Comparison of ENCODE assay signal across 1 cellular context in the genomic region with DNA sequence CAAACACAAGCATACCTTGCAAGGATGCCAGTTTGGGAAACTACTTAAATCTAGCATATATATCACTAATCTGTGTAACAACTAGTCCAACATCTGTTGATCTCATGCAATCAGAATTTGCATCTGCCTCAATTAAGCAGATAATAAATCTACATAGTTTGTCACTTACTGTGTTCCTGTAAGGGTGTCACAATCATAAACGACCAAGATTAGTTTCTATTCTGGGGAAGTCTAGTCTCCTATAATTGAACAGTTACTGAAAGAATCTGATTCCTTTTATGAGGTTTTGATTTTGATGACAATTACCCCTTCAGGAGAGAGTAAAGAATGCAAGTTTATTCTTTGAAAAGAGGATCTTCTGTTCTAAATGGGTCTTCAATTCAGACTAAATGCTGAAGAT.
TF ChIP-seq lines count a peak whose summit lies in the region.

No MANE protein-coding gene starts in this region.

TF ChIP-seq in SK-N-SH treated with all-trans-retinoic acid at 6 μM for 48 hours, 23 proteins besides CTCF, POLR2A, EP300 and RAD21 (continued from another document):
- TF ChIP-seq CSRNP3 (CRISPR knock-in tag; IDR thresholded peaks at IDR 0.05) = no peak
- TF ChIP-seq ESRRG (CRISPR knock-in tag; IDR thresholded peaks at IDR 0.05) = no peak
- no peak for TF ChIP-seq RARB (CRISPR knock-in tag; IDR thresholded peaks at IDR 0.05)
- no peak for TF ChIP-seq TCF4 (CRISPR knock-in tag; IDR thresholded peaks at IDR 0.05; ENCODE audit: borderline replicate concordance)
- TF ChIP-seq ISL1 (CRISPR knock-in tag; IDR thresholded peaks at IDR 0.05) = no peak
- TF ChIP-seq, protein P1, sequence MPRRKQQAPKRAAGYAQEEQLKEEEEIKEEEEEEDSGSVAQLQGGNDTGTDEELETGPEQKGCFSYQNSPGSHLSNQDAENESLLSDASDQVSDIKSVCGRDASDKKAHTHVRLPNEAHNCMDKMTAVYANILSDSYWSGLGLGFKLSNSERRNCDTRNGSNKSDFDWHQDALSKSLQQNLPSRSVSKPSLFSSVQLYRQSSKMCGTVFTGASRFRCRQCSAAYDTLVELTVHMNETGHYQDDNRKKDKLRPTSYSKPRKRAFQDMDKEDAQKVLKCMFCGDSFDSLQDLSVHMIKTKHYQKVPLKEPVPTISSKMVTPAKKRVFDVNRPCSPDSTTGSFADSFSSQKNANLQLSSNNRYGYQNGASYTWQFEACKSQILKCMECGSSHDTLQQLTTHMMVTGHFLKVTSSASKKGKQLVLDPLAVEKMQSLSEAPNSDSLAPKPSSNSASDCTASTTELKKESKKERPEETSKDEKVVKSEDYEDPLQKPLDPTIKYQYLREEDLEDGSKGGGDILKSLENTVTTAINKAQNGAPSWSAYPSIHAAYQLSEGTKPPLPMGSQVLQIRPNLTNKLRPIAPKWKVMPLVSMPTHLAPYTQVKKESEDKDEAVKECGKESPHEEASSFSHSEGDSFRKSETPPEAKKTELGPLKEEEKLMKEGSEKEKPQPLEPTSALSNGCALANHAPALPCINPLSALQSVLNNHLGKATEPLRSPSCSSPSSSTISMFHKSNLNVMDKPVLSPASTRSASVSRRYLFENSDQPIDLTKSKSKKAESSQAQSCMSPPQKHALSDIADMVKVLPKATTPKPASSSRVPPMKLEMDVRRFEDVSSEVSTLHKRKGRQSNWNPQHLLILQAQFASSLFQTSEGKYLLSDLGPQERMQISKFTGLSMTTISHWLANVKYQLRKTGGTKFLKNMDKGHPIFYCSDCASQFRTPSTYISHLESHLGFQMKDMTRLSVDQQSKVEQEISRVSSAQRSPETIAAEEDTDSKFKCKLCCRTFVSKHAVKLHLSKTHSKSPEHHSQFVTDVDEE (CRISPR knock-in tag; IDR thresholded peaks at IDR 0.05) = no peak
- no peak for TF ChIP-seq ZFP30 (CRISPR knock-in tag; IDR thresholded peaks at IDR 0.05)
- TF ChIP-seq TOX (CRISPR knock-in tag; IDR thresholded peaks at IDR 0.05; ENCODE audit: borderline replicate concordance) = no peak
- TF ChIP-seq CREB5 (CRISPR knock-in tag; IDR thresholded peaks at IDR 0.05; ENCODE audit: low read depth) = no peak
